19 cellular contexts compared by ENCODE assay signal in the genomic region with DNA sequence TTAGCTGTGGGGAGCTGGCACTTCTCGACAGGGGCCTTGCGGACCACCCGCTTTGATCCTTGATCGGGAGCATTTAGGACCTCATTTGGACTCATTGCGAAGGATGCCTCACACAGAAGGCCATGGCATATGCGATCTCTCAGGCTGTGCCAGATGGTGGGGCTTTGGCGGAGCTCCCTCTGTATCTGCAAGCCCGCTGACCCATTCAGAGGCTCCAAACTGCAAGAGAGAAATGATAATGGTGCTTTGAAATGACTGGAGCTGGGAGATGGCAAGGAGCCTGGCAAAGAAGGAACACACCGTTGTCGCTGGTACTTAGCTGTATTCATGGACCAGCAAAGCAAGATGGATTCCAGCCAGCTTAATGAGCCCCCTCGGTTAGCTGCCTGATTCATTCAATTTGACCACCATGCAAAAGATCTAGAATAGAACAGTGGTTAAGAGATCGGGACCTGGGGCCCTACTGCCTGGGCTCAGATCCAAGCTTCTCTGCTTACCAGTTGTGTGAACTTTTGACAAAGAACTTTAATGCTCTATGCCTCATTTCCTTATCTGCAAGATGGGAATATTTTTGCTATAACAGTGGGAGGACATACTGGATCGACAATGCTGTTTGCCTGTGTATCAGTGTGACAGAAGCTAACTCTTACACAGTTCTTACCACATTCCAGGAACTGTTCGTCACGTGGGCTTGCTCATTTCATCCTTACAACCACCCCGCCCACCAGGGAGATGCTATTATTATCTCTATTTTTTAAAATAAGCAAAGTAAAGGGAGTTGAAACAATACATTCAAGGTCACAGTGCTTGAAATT.
A peak's percentile ranks its signal among the peaks of the same experiment; 100 is the strongest.
DNase-seq lines count a peak whose midpoint lies in the region; TF ChIP-seq lines count a peak whose summit lies in the region.
"Had no signal": no experiment of that assay in that cellular context is flagged by ENCODE, and none has a peak within 500 bp of the region (broad histone marks: within the 10 kb centered on the region; RNA-seq: fewer than 3 reads in every experiment).

No MANE protein-coding gene starts in this region.

- no peak overlapping the region for H3K27ac ChIP-seq in ascending aorta
- H3K27ac ChIP-seq: epithelial cell of prostate, PC-9, psoas muscle, SJCRH30 had no signal

- DNase-seq in AG20443 (ENCODE audit: low spot score) (peak; percentile 52), NCI-H1694 (lab: John Stamatoyannopoulos, UW) (peak; percentile 55), astrocyte of the cerebellum (ENCODE audit: low read depth) (peak; percentile 34), iris pigment epithelial cell (ENCODE audit: low read depth) (peak; percentile 45), NCI-H2029 treated with DMSO at 0.1 percent for 48 hours (lab: John Stamatoyannopoulos, UW) (no peak), SW 1271 (lab: John Stamatoyannopoulos, UW) (no peak), ascending aorta (ENCODE audit: low spot score in 2 of 2) (no peak), COLO829 (ENCODE audit: low spot score) (no peak)
- DNase-seq: activated CD4-positive, CD25-positive, alpha-beta regulatory T cell; activated CD8-positive, alpha-beta T cell treated with anti-CD3 and anti-CD28 coated beads for 36 hours; CD4-positive, CD25-positive, alpha-beta regulatory T cell; DMS79; left colon; NCI-H774; PC-9; psoas muscle; SJCRH30; T-helper 2 cell had no signal

- H3K36me3 ChIP-seq in ascending aorta = no peaks in the 10 kb centered on the region
- H3K36me3 ChIP-seq: SJCRH30 had no signal

- in situ Hi-C loops in astrocyte of the cerebellum (cut with HindIII; ENCODE audit: low sequenced_read_pairs) = no loop called here

- H3K4me1 ChIP-seq in ascending aorta = no peaks in the 10 kb centered on the region
- H3K4me1 ChIP-seq: psoas muscle had no signal

- TF ChIP-seq CTCF in astrocyte of the cerebellum (IDR thresholded peaks at IDR 0.05; ENCODE audit: low read depth, low read length, missing control alignments) = no peak
- no peak for TF ChIP-seq CTCF in ascending aorta (IDR thresholded peaks at IDR 0.05)

- intact Hi-C loops in ascending aorta (cut with DNase I) = no loop called here

- H3K9me3 ChIP-seq in ascending aorta = no peaks in the 10 kb centered on the region
- H3K9me3 ChIP-seq: psoas muscle had no signal

- no peaks in the 10 kb centered on the region for H3K27me3 ChIP-seq in ascending aorta
- H3K27me3 ChIP-seq: SJCRH30 had no signal

- H3K4me3 ChIP-seq in astrocyte of the cerebellum (ENCODE audit: low read depth, low read length) (no peak overlapping the region), ascending aorta (no peak overlapping the region)
- H3K4me3 ChIP-seq: PC-9, psoas muscle, SJCRH30 had no signal

Comparison
In these comparisons a context has a peak if more than half of its experiments do, and no peak if none do; other contexts are left out.
1. DNase-seq: peak in AG20443 (single experiment), NCI-H1694 (single experiment), astrocyte of the cerebellum (single experiment) and iris pigment epithelial cell (single experiment); none in NCI-H2029 treated with DMSO at 0.1 percent for 48 hours (single experiment), SW 1271 (0 of 2), ascending aorta (0 of 2) and COLO829 (single experiment).